Comparison of ENCODE assay signal across 20 cellular contexts in the genomic region with DNA sequence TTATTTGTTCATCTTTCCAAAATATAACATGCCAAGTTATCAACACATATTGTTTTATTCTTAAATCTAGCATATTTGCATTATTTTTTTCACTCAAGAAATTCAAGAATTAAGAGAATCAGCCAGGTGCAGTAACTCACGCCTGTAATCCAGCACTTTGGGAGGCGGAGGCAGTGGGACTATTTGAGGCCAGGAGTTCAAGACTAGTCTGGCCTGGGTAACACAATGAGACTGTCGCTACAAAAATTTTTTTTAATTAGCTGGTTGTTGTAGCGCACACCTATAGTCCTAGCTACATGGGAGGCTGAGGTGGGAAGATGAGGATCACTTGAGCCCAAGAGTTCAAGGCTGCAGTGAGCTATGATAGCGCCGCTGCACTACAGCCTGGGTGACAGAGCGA. TPM values are rescaled to one million over a fixed set of nuclear protein-coding genes. Genes with fewer than 3 reads are reported as not detected.
DNase-seq lines count a peak whose midpoint lies in the region; ATAC-seq and TF ChIP-seq lines count a peak whose summit lies in the region.
"Had no signal": no experiment of that assay in that cellular context is flagged by ENCODE, and none has a peak within 500 bp of the region (broad histone marks: within the 10 kb centered on the region; RNA-seq: fewer than 3 reads in every experiment).

No MANE protein-coding gene starts in this region.

- no peak overlapping the region for H4K8ac ChIP-seq in mesendoderm (ENCODE audit: low read depth, low read length)

- H3K36me3 ChIP-seq in ACC112 (ENCODE audit: insufficient read depth, low read length) (no peaks in the 10 kb centered on the region), KMS-11 (ENCODE audit: insufficient read depth) (no peaks in the 10 kb centered on the region), brain microvascular endothelial cell (replicated peaks) (no peaks in the 10 kb centered on the region), mesendoderm (ENCODE audit: control insufficient read depth, insufficient read depth, low read length) (no peaks in the 10 kb centered on the region)
- H3K36me3 ChIP-seq: prostate gland, WERI-Rb-1 had no signal

- H3K79me1 ChIP-seq in mesendoderm (ENCODE audit: low read length) = peaks cover 4% of the 10 kb centered on the region

- H2BK15ac ChIP-seq in mesendoderm (replicated peaks; ENCODE audit: low read depth) = no peak overlapping the region

- in situ Hi-C loops in brain microvascular endothelial cell (cut with HindIII; ENCODE audit: low pct_ligation_motif_present, low sequenced_read_pairs) = no loop called here

- no peak overlapping the region for H3K18ac ChIP-seq in mesendoderm (ENCODE audit: low read length)

- no peak overlapping the region for H3K23ac ChIP-seq in mesendoderm (ENCODE audit: low read length)

- peak overlapping the region; percentile 4; the same call in 1 of the 2 replicates for H3K4me2 ChIP-seq in KMS-11
- no peak overlapping the region for H3K4me2 ChIP-seq in mesendoderm (ENCODE audit: low read length)

- H3K9ac ChIP-seq in KMS-11 (no peak overlapping the region), mesendoderm (ENCODE audit: low read length) (no peak overlapping the region)

- no peak overlapping the region for H2BK120ac ChIP-seq in mesendoderm (ENCODE audit: low read depth, low read length)

- no peak for ATAC-seq in GM19328 (IDR thresholded peaks at IDR 0.05; ENCODE audit: unreplicated experiment)
- ATAC-seq: activated CD8-positive, alpha-beta memory T cell treated with anti-CD3 and anti-CD28 coated beads, Interleukin-2, amount 10 ng/mL, durations not matched to agents 7 days and 5 days had no signal

- H2AFZ ChIP-seq in ACC112 (ENCODE audit: low read length, unreplicated experiment) (no peak overlapping the region), KMS-11 (ENCODE audit: low read depth) (no peak overlapping the region)

- WGBS in mesendoderm (ENCODE audit: extremely low coverage, insufficient coverage, low lambda C conversion rate) = no CpG with 5 or more reads among the region's 7 CpGs

- DNase-seq in brain microvascular endothelial cell (no peak), mesendoderm (no peak), DMS153 (lab: John Stamatoyannopoulos, UW) (no peak), activated gamma-delta T cell treated with Interleukin-2 at 50 U/mL for 16 hours (no peak), H4 (ENCODE audit: low spot score) (no peak)
- DNase-seq: activated CD4-positive, alpha-beta T cell treated with anti-CD3 and anti-CD28 coated beads, Interleukin-2, amount 10 ng/mL, durations not matched to agents 7 days and 5 days; activated CD8-positive, alpha-beta memory T cell treated with anti-CD3 and anti-CD28 coated beads, Interleukin-2, amount 10 ng/mL, durations not matched to agents 7 days and 5 days; activated naive CD4-positive, alpha-beta T cell treated with anti-CD3 and anti-CD28 coated beads, Interleukin-2, amount 50 U/mL, for 16 hours; amygdala; C1 segment of cervical spinal cord; Kasumi-1; NCI-H187; NCI-H526; WERI-Rb-1 had no signal

- no peak overlapping the region for H4K5ac ChIP-seq in mesendoderm (ENCODE audit: low read length)

- no peak overlapping the region for H2AK5ac ChIP-seq in mesendoderm (ENCODE audit: low read length)

- peak overlapping the region; percentile 52 for H3K4ac ChIP-seq in mesendoderm (ENCODE audit: low read depth, low read length)

- H2BK5ac ChIP-seq in mesendoderm (ENCODE audit: low read length) = no peak overlapping the region

- peak overlapping the region; percentile 71 for H3K56ac ChIP-seq in mesendoderm (ENCODE audit: low read length)

- H3K4me1 ChIP-seq in ACC112 (ENCODE audit: control insufficient read depth, insufficient read depth, low read length, unreplicated experiment) (peaks cover 34% of the 10 kb centered on the region), KMS-11 (ENCODE audit: low read depth, poor library complexity, severe bottlenecking) (peaks cover 46% of the 10 kb centered on the region), mesendoderm (ENCODE audit: control insufficient read depth, low read depth, low read length) (peaks cover 2% of the 10 kb centered on the region)
- H3K4me1 ChIP-seq: prostate gland had no signal

- TF ChIP-seq CTCF in KMS-11 (conservative IDR thresholded peaks at IDR 0.05; ENCODE audit: low read depth, low read length) (no peak), brain microvascular endothelial cell (IDR thresholded peaks at IDR 0.05; ENCODE audit: low read depth, low read length, missing control alignments) (no peak)

- H3K4me3 ChIP-seq in ACC112 (ENCODE audit: low read depth, low read length) (no peak overlapping the region), KMS-11 (IDR thresholded peaks at IDR 0.05; ENCODE audit: insufficient read depth, low read depth, low read length) (no peak overlapping the region), brain microvascular endothelial cell (ENCODE audit: low read depth, low read length) (no peak overlapping the region), mesendoderm (ENCODE audit: low read length) (no peak overlapping the region)
- H3K4me3 ChIP-seq: lung, prostate gland had no signal

- H3K27ac ChIP-seq in ACC112 (ENCODE audit: low read depth, low read length) (peak overlapping the region; percentile 75), KMS-11 (no peak overlapping the region), brain microvascular endothelial cell (peak overlapping the region; percentile 68), mesendoderm (ENCODE audit: low read depth, low read length) (no peak overlapping the region)
- H3K27ac ChIP-seq: prostate gland, RWPE1, WERI-Rb-1 had no signal

- peaks cover 7% of the 10 kb centered on the region for H4K20me1 ChIP-seq in KMS-11 (ENCODE audit: insufficient read depth)

- H3K27me3 ChIP-seq in ACC112 (ENCODE audit: insufficient read depth, low read length) (no peaks in the 10 kb centered on the region), KMS-11 (ENCODE audit: insufficient read depth, low read depth) (no peaks in the 10 kb centered on the region), brain microvascular endothelial cell (replicated peaks) (no peaks in the 10 kb centered on the region), mesendoderm (ENCODE audit: insufficient read depth, low read length, poor library complexity) (no peaks in the 10 kb centered on the region)

- peaks cover 78% of the 10 kb centered on the region for H3K79me2 ChIP-seq in ACC112 (ENCODE audit: control insufficient read depth, insufficient read depth, low read length, unreplicated experiment)
- H3K79me2 ChIP-seq in KMS-11 (ENCODE audit: insufficient read depth, low read depth) = peaks cover 93% of the 10 kb centered on the region
- peaks cover 46% of the 10 kb centered on the region for H3K79me2 ChIP-seq in mesendoderm (ENCODE audit: control insufficient read depth, insufficient read depth, low read length)

RNA-seq across cellular contexts. Expression of gene DCUN1D1, which starts 10.5 kb away (rescaled TPM):
- 67.8 TPM for polyA plus RNA-seq in mesendoderm (2013, experiment 1 of 2)
- 63.7 TPM for polyA plus RNA-seq in mesendoderm (2013, experiment 2 of 2)
- total RNA-seq in H4 (2014; rRNA removed; shearing (Covaris generic)) = 26.0 and 33.3 TPM in 2 replicates

Comparison
In these comparisons a context has a peak if more than half of its experiments do, and no peak if none do; other contexts are left out.
1. H3K27ac ChIP-seq: peak in ACC112 (single experiment) and brain microvascular endothelial cell (single experiment); none in KMS-11 (single experiment) and mesendoderm (single experiment).